Comparison of ENCODE assay signal across 8 cellular contexts in the genomic region with DNA sequence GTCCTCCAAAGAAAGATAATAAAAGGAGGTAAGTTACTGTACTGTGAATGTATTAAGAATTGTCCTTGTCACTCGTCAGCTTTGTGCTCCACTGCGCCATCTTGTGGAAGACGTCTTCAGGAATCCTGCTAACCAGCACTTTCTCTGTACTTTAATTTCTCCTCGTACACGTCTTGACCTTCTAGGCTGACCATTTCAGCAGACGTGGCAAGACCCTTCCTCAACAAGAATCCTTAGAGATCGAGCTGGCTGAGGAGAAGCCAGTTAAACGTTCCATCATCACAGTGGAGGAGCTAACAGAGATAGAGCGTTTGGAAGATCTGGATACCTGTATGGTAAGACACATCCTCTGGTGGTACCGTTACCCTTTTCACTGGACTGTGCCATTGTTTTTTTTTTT.
DNase-seq lines count a peak whose midpoint lies in the region; ATAC-seq and TF ChIP-seq lines count a peak whose summit lies in the region.

No MANE protein-coding gene starts in this region.

- BruUV-seq in A673 (replicated peaks; lab: Mats Ljungman, UMichigan) (no TSS peak), mammary epithelial cell (replicated peaks; lab: Mats Ljungman, UMichigan) (no TSS peak)

- no peaks in the 10 kb centered on the region for H3K79me2 ChIP-seq in mammary epithelial cell (ENCODE audit: insufficient read depth, low read length)

- in situ Hi-C loops in mammary epithelial cell (cut with MboI; ENCODE audit: low sequenced_read_pairs in 2 of 2): no loop called here

- intact Hi-C loops in A673 (cut with micrococcal nuclease; ENCODE audit: unreplicated experiment): loop anchor here (1.0 to 5.0 kb wide), 2 partner anchors 277 to 334 kb away; a partner anchor contains a TSS
- intact Hi-C loops in mammary epithelial cell (cut with micrococcal nuclease): loop anchor here (1.0 to 2.0 kb wide), 6 partner anchors 66 to 334 kb away; a partner anchor contains a TSS

- H3K27me3 ChIP-seq in A673 (replicated peaks; ENCODE audit: insufficient read depth, low read depth, low read length, poor library complexity): no peaks in the 10 kb centered on the region
- H3K27me3 ChIP-seq in mammary epithelial cell (ENCODE audit: insufficient read depth, low read length): no peaks in the 10 kb centered on the region

- H3K4me1 ChIP-seq in A673 (ENCODE audit: insufficient read depth, low read length, poor library complexity, severe bottlenecking): no peaks in the 10 kb centered on the region
- H3K4me1 ChIP-seq in mammary epithelial cell (ENCODE audit: insufficient read depth, low read length): no peaks in the 10 kb centered on the region

- no peak overlapping the region for H3K4me3 Mint-ChIP-seq in WTC11

- no peak overlapping the region for H3K9ac ChIP-seq in mammary epithelial cell (ENCODE audit: insufficient read depth, low read length)

- no peaks in the 10 kb centered on the region for H3K36me3 Mint-ChIP-seq in WTC11

- 0 out of 2 replicates have a peak overlapping the region, but pooled peaks have one; percentile 78 for H3K27ac Mint-ChIP-seq in WTC11

- dilution Hi-C loops in mammary epithelial cell (cut with HindIII; ENCODE audit: low sequenced_read_pairs): no loop called here

- peak; percentile 52 for ATAC-seq in GM19455 (IDR thresholded peaks at IDR 0.05; ENCODE audit: unreplicated experiment)
- ATAC-seq in WTC11: peak; percentile 82
- no peak for ATAC-seq in HG02610 (IDR thresholded peaks at IDR 0.05; ENCODE audit: unreplicated experiment)

- H3K27ac ChIP-seq in A673 (ENCODE audit: low read depth, low read length, poor library complexity, severe bottlenecking) (no peak overlapping the region), mammary epithelial cell (ENCODE audit: insufficient read depth, low read depth, low read length) (no peak overlapping the region)

- CTCF ChIA-PET in A673 (lab: Charles Lee): interaction anchor here (0.5 to 2.3 kb wide), 7 partner anchors 10 to 333 kb away, joined by 3 to 20 read pairs (median 7); a partner anchor contains a TSS
- CTCF ChIA-PET in WTC11 (lab: Charles Lee): interaction anchor here (0.6 to 3.4 kb wide), 22 partner anchors 8 to 333 kb away, joined by 3 to 30 read pairs (median 4); a partner anchor contains a TSS
- CTCF ChIA-PET in mammary epithelial cell (lab: Charles Lee; ENCODE audit: low non-redundant PET): interaction anchor here (0.6 to 0.7 kb wide), 3 partner anchors 41 to 290 kb away, joined by 3 to 6 read pairs (median 3); no protein-coding TSS in a partner anchor

- H4K20me1 ChIP-seq in mammary epithelial cell (ENCODE audit: insufficient read depth, low read length): peaks cover 2% of the 10 kb centered on the region

- whole genome bisulfite sequencing in mammary epithelial cell (ENCODE audit: low coverage, missing lambda C conversion rate): 23% methylated on average over 10 of the region's 10 CpGs

- H3K4me1 Mint-ChIP-seq in WTC11: peaks cover 7% of the 10 kb centered on the region

- TF ChIP-seq CTCF in A673 (conservative IDR thresholded peaks at IDR 0.05; ENCODE audit: low read depth, low read length) (peak; percentile 88), WTC11 (IDR thresholded peaks at IDR 0.05) (peak; percentile 63), mammary epithelial cell (conservative IDR thresholded peaks at IDR 0.05 in 1 of 2, IDR thresholded peaks at IDR 0.05 in 1 of 2; ENCODE audit: extremely low read depth in 1 of 2, insufficient read depth in 1 of 2, low read depth in 1 of 2, low read length in 2 of 2) (peak; percentile 87)

- H3K9me3 ChIP-seq in A673 (ENCODE audit: low read depth, low read length, poor library complexity, severe bottlenecking): no peaks in the 10 kb centered on the region
- no peaks in the 10 kb centered on the region for H3K9me3 ChIP-seq in mammary epithelial cell (replicated peaks; ENCODE audit: insufficient read depth, low read length)

- H3K4me3 ChIP-seq in A673 (ENCODE audit: low read depth, low read length, poor library complexity, severe bottlenecking): no peak overlapping the region
- no peak overlapping the region for H3K4me3 ChIP-seq in mammary epithelial cell (replicated peaks in 1 of 3; ENCODE audit: insufficient read depth in 1 of 3, low read depth in 2 of 3, low read length in 3 of 3)

- DNase-seq in A673 (ENCODE audit: low spot score): peak; percentile 77
- peak; percentile 54 for DNase-seq in NCI-H2171 (lab: John Stamatoyannopoulos, UW)
- peak; percentile 87 for DNase-seq in WTC11 (ENCODE audit: low spot score)
- DNase-seq in mammary epithelial cell: peak; percentile 35
- peak; percentile 66 for DNase-seq in iris pigment epithelial cell (ENCODE audit: low read depth)
- DNase-seq in stimulated activated CD4-positive, alpha-beta T cell treated with anti-CD3 and anti-CD28 coated beads, Interleukin-1b, Interleukin-23, amount 100 ng/mL, for 24 hours (ENCODE audit: low read depth in 4 of 4, low spot score in 1 of 4): peak; percentile 66 to 78 (median 74)

- H3K27me3 Mint-ChIP-seq in WTC11 (ENCODE audit: low read depth): no peaks in the 10 kb centered on the region

- POLR2A ChIA-PET in A673 (lab: Charles Lee; ENCODE audit: low non-redundant PET): no interaction called here
- POLR2A ChIA-PET in WTC11 (lab: Charles Lee): interaction anchor here (0.7 kb wide), 1 partner anchor 22 kb away, joined by 4 read pairs; no protein-coding TSS in a partner anchor

- H3K36me3 ChIP-seq in A673 (ENCODE audit: insufficient read depth, low read length, poor library complexity, severe bottlenecking) (no peaks in the 10 kb centered on the region), mammary epithelial cell (ENCODE audit: insufficient read depth, low read length) (no peaks in the 10 kb centered on the region)

- no peaks in the 10 kb centered on the region for H3K9me3 Mint-ChIP-seq in WTC11

- H2AFZ ChIP-seq in mammary epithelial cell (ENCODE audit: low read depth, low read length): no peak overlapping the region

- no peak overlapping the region for H3K4me2 ChIP-seq in mammary epithelial cell (ENCODE audit: insufficient read depth, low read depth, low read length)

TF ChIP-seq in WTC11, 78 proteins besides CTCF, POLR2A, EP300 and RAD21:
- TF ChIP-seq NFE2L1 (CRISPR knock-in tag; IDR thresholded peaks at IDR 0.05): no peak
- no peak for TF ChIP-seq SOX15 (CRISPR knock-in tag; IDR thresholded peaks at IDR 0.05)
- no peak for TF ChIP-seq ZNF232 (CRISPR knock-in tag; IDR thresholded peaks at IDR 0.05)
- no peak for TF ChIP-seq HMGA2 (CRISPR knock-in tag; IDR thresholded peaks at IDR 0.05)
- TF ChIP-seq FOXP1 (CRISPR knock-in tag; IDR thresholded peaks at IDR 0.05; ENCODE audit: borderline replicate concordance): no peak
- TF ChIP-seq FOXK1 (CRISPR knock-in tag; IDR thresholded peaks at IDR 0.05): no peak
- no peak for TF ChIP-seq NFYB (CRISPR knock-in tag; conservative IDR thresholded peaks at IDR 0.05; ENCODE audit: low read depth)
- TF ChIP-seq ETV6 (CRISPR knock-in tag; IDR thresholded peaks at IDR 0.05): no peak
- no peak for TF ChIP-seq GRHL2 (CRISPR knock-in tag; IDR thresholded peaks at IDR 0.05; ENCODE audit: insufficient replicate concordance, severe bottlenecking)
- TF ChIP-seq CBFB (CRISPR knock-in tag; IDR thresholded peaks at IDR 0.05; ENCODE audit: low read depth): no peak
- no peak for TF ChIP-seq ZNF263 (CRISPR knock-in tag; IDR thresholded peaks at IDR 0.05; ENCODE audit: low read depth)
- no peak for TF ChIP-seq CREM (CRISPR knock-in tag; IDR thresholded peaks at IDR 0.05)
- TF ChIP-seq TEAD4 (CRISPR knock-in tag; IDR thresholded peaks at IDR 0.05): no peak
- no peak for TF ChIP-seq OVOL2 (CRISPR knock-in tag; IDR thresholded peaks at IDR 0.05; ENCODE audit: borderline replicate concordance)
- TF ChIP-seq JAZF1 (CRISPR knock-in tag; IDR thresholded peaks at IDR 0.05): no peak

Comparison
In these comparisons a context has a peak if more than half of its experiments do, and no peak if none do; other contexts are left out.
1. DNase-seq: peak in every context shown above with its lines; median percentile 87 in WTC11; 77 in A673; 74 in stimulated activated CD4-positive, alpha-beta T cell treated with anti-CD3 and anti-CD28 coated beads, Interleukin-1b, Interleukin-23, amount 100 ng/mL, for 24 hours; 66 in iris pigment epithelial cell; 54 in NCI-H2171; 35 in mammary epithelial cell.